ENCODE assay signal across 8 cellular contexts in the genomic region with DNA sequence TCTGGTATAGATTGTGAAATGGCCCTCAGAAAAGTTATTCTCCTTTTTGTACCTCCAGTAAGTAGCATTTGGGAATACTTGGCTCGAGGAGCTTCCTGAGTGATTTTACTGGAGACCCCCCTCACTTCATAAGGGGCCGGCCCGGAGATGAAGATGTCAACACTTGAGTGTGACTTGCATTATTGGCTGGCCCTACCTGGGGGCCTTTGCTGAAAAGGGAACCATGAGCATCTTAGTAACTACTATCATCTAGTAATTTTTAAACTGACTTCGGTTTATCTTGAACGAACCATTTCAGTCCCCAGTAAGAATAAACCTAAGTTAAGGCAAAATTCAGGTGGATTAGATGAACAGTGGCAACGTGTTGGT. TPM values are rescaled to one million over a fixed set of nuclear protein-coding genes. Genes with fewer than 3 reads are reported as not detected.
DNase-seq lines count a peak whose midpoint lies in the region; ATAC-seq and TF ChIP-seq lines count a peak whose summit lies in the region.

No MANE protein-coding gene starts in this region.

- 62 to 82% (median 76%) methylated on average over 6 of the region's 6 CpGs for WGBS in heart left ventricle, 4 donors
- 62% methylated on average over 6 of the region's 6 CpGs for WGBS in urinary bladder

- H3K9me3 ChIP-seq in heart left ventricle = no peaks in the 10 kb centered on the region

- H3K27me3 Mint-ChIP-seq in activated naive CD8-positive, alpha-beta T cell treated with anti-CD3 and anti-CD28 coated beads, Interleukin-2, amount 50 U/mL, for 24 hours = no peaks in the 10 kb centered on the region
- H3K27me3 Mint-ChIP-seq in memory B cell = no peaks in the 10 kb centered on the region

- DNase-seq in heart left ventricle (no peak), Right ventricle myocardium inferior (ENCODE audit: missing footprints) (no peak), memory B cell (ENCODE audit: low spot score in 2 of 2) (no peak), NK-92 (lab: John Stamatoyannopoulos, UW; ENCODE audit: unreplicated experiment) (no peak)
- DNase-seq in activated naive CD8-positive, alpha-beta T cell treated with anti-CD3 and anti-CD28 coated beads, Interleukin-2, amount 50 U/mL, for 24 hours = no peak
- DNase-seq in effector CD8-positive, alpha-beta T cell (lab: John Stamatoyannopoulos, UW) = no peak

- H3K27ac Mint-ChIP-seq in activated naive CD8-positive, alpha-beta T cell treated with anti-CD3 and anti-CD28 coated beads, Interleukin-2, amount 50 U/mL, for 24 hours = peak overlapping the region; percentile 93
- peak overlapping the region; percentile 100 for H3K27ac Mint-ChIP-seq in memory B cell

- H3K4me3 ChIP-seq in heart left ventricle (peak overlapping the region in 9 of 12 donors; percentile 64 to 94 (median 80)), urinary bladder (ENCODE audit: low read depth, low read length) (no peak overlapping the region)

- no peak for TF ChIP-seq CTCF in heart left ventricle (IDR thresholded peaks at IDR 0.05)

- no peaks in the 10 kb centered on the region for H3K9me3 Mint-ChIP-seq in activated naive CD8-positive, alpha-beta T cell treated with anti-CD3 and anti-CD28 coated beads, Interleukin-2, amount 50 U/mL, for 24 hours
- H3K9me3 Mint-ChIP-seq in memory B cell = no peaks in the 10 kb centered on the region

- H3K36me3 Mint-ChIP-seq in activated naive CD8-positive, alpha-beta T cell treated with anti-CD3 and anti-CD28 coated beads, Interleukin-2, amount 50 U/mL, for 24 hours (ENCODE audit: low read depth) = peaks cover 4% of the 10 kb centered on the region
- H3K36me3 Mint-ChIP-seq in memory B cell = peaks cover 2% of the 10 kb centered on the region

- H3K4me1 ChIP-seq in heart left ventricle = peaks cover 0 to 15% (median 7%) of the 10 kb centered on the region in 12 donors
- H3K4me1 ChIP-seq in urinary bladder (ENCODE audit: insufficient read depth) = no peaks in the 10 kb centered on the region

- peak overlapping the region; percentile 83 for H3K4me3 Mint-ChIP-seq in activated naive CD8-positive, alpha-beta T cell treated with anti-CD3 and anti-CD28 coated beads, Interleukin-2, amount 50 U/mL, for 24 hours
- peak overlapping the region; percentile 97 for H3K4me3 Mint-ChIP-seq in memory B cell

- intact Hi-C loops in heart left ventricle (cut with DNase I) = loop anchor here in 4 of 10 donors (2.0 to 10.0 kb wide), 5 partner anchors 15 to 307 kb away; a partner anchor contains a TSS
- intact Hi-C loops in Right ventricle myocardium inferior (cut with DNase I) = no loop called here

- H3K36me3 ChIP-seq in heart left ventricle (peaks cover 0 to 3% (median 0%) of the 10 kb centered on the region in 9 donors), urinary bladder (ENCODE audit: insufficient read depth) (no peaks in the 10 kb centered on the region)

- H3K4me1 Mint-ChIP-seq in activated naive CD8-positive, alpha-beta T cell treated with anti-CD3 and anti-CD28 coated beads, Interleukin-2, amount 50 U/mL, for 24 hours = peaks cover 14% of the 10 kb centered on the region
- H3K4me1 Mint-ChIP-seq in memory B cell = peaks cover 20% of the 10 kb centered on the region

- no peak for TF ChIP-seq POLR2A in heart left ventricle (IDR thresholded peaks at IDR 0.05)

- H3K27me3 ChIP-seq in heart left ventricle = peaks cover 0 to 3% (median 0%) of the 10 kb centered on the region in 9 donors

- H3K27ac ChIP-seq in heart left ventricle = peak overlapping the region in 9 of 12 donors; percentile 89 to 99 (median 96)
- H3K27ac ChIP-seq in urinary bladder (ENCODE audit: low read depth) = peak overlapping the region; percentile 52

- no peak for ATAC-seq in heart left ventricle
- ATAC-seq in Right ventricle myocardium inferior = no peak
- ATAC-seq in activated naive CD8-positive, alpha-beta T cell treated with anti-CD3 and anti-CD28 coated beads, Interleukin-2, amount 50 U/mL, for 24 hours = no peak
- no peak for ATAC-seq in memory B cell (ENCODE audit: low read depth)
- no peak for ATAC-seq in HG03460 (IDR thresholded peaks at IDR 0.05; ENCODE audit: unreplicated experiment)

RNA-seq across cellular contexts. Expression of a gene that starts 1.3 kb away (rescaled TPM):
- total RNA-seq in heart left ventricle (1 to 10 TPM; 2.0 to 5.9 (median 3.6) TPM), Right ventricle myocardium inferior (3.7 TPM), urinary bladder (23.1 TPM)
- polyA plus RNA-seq in heart left ventricle (1 to 10 TPM; 5.5 to 7.2 TPM), urinary bladder (16.5 TPM)

RNA-seq across cellular contexts. Expression of a gene that starts 15.8 kb away (rescaled TPM):
- total RNA-seq in heart left ventricle (10 to 100 TPM; 10.1 to 29.8 (median 23.7) TPM), Right ventricle myocardium inferior (21.6 TPM), urinary bladder (93.1 TPM)
- polyA plus RNA-seq in heart left ventricle (10 to 100 TPM; 11.0 to 16.0 TPM), urinary bladder (13.3 TPM)
